In the genomic region with DNA sequence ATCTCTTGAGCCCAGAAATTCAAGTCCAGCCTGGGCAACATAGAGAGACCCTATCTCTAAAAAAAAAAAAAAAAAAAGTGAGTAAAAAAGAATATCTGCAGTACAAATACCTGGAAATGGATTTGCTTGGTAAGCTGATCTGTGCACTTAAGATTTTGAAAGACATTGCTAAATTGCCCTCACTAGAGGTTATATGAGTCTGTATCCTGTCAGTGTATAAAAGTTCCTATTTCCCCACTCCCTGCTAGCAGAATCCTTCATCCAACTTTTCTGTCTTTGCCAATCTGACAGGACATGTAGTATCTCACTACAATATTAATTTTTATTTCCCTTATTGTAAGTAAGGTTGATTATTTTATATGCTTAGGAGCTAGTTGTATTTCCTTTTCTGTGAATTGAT, we compare ENCODE assay signal across 26 cellular contexts. TPM values are rescaled to one million over a fixed set of nuclear protein-coding genes. Genes with fewer than 3 reads are reported as not detected.
DNase-seq lines count a peak whose midpoint lies in the region; ATAC-seq, FAIRE-seq and TF ChIP-seq lines count a peak whose summit lies in the region.
"Had no signal": no experiment of that assay in that cellular context is flagged by ENCODE, and none has a peak within 500 bp of the region (broad histone marks: within the 10 kb centered on the region; RNA-seq: fewer than 3 reads in every experiment).

No MANE protein-coding gene starts in this region.

- H2AFZ ChIP-seq in K562 (ENCODE audit: low read depth, low read length), result no peak overlapping the region

- H3K4me3 ChIP-seq in K562, result no peak overlapping the region
- no peak overlapping the region for H3K4me3 ChIP-seq in psoas muscle
- no peak overlapping the region for H3K4me3 ChIP-seq in suprapubic skin
- H3K4me3 ChIP-seq: SJCRH30 had no signal

- H3K4me1 Mint-ChIP-seq in CD4-positive, alpha-beta T cell (ENCODE audit: low read depth), result peaks cover 49% of the 10 kb centered on the region

- POLR2A ChIA-PET in CD4-positive, alpha-beta T cell (lab: Charles Lee), result interaction anchor here (3.2 to 3.6 kb wide), 3 partner anchors 35 to 72 kb away, joined by 20 to 33 read pairs (median 22); partner anchors contain the start of genes BICRAL and TBCC
- POLR2A ChIA-PET in HEK293T (lab: Yijun Ruan, JAX) (interaction anchor here (0.6 to 1.2 kb wide), 2 partner anchors 36 to 62 kb away, joined by 3 read pairs; partner anchors contain the start of genes BICRAL and RPL7L1), K562 (lab: Yijun Ruan, JAX) (interaction anchor here (0.6 to 1.0 kb wide), 3 partner anchors 59 to 522 kb away, joined by 3 read pairs; no protein-coding TSS in a partner anchor)

- H3K36me3 ChIP-seq in K562 (ENCODE audit: control insufficient read depth, insufficient read depth, low read length) (peaks cover 3% of the 10 kb centered on the region; the same call in 1 of the 3 replicates), psoas muscle (ENCODE audit: insufficient read depth in 1 of 2, low read depth in 1 of 2) (peaks cover 0 to 8% of the 10 kb centered on the region in 2 donors), suprapubic skin (peaks cover 2% of the 10 kb centered on the region)
- H3K36me3 ChIP-seq: SJCRH30 had no signal

- in situ Hi-C loops in K562 (cut with MboI), result no loop called here

- peaks cover 45% of the 10 kb centered on the region for H3K36me3 Mint-ChIP-seq in CD4-positive, alpha-beta T cell (ENCODE audit: low read depth)

- peak overlapping the region; percentile 74 for H3K27ac Mint-ChIP-seq in CD4-positive, alpha-beta T cell
- H3K27ac Mint-ChIP-seq: CD14-positive monocyte had no signal

- H3K4me2 ChIP-seq in K562 (ENCODE audit: insufficient read depth, low read length), result no peak overlapping the region

- no peaks in the 10 kb centered on the region for H3K27me3 Mint-ChIP-seq in CD4-positive, alpha-beta T cell

- H3K4me1 ChIP-seq in K562 (replicated peaks in 1 of 2; ENCODE audit: control insufficient read depth in 2 of 2, insufficient read depth in 2 of 2, low read length in 2 of 2) (no peaks in the 10 kb centered on the region), psoas muscle (peaks cover 39% of the 10 kb centered on the region), suprapubic skin (peaks cover 18% of the 10 kb centered on the region)

- H3K27me3 ChIP-seq in CD4-positive, alpha-beta T cell (ENCODE audit: control insufficient read depth, insufficient read depth, low read length), result no peaks in the 10 kb centered on the region
- H3K27me3 ChIP-seq in K562 (ENCODE audit: control insufficient read depth in 2 of 2, insufficient read depth in 2 of 2, low read length in 2 of 2) (no peaks in the 10 kb centered on the region), psoas muscle (ENCODE audit: insufficient read depth in 3 of 3, low read length in 2 of 3) (no peaks in the 10 kb centered on the region), suprapubic skin (no peaks in the 10 kb centered on the region)
- H3K27me3 ChIP-seq: BE2C, SJCRH30 had no signal

- H3K9me3 Mint-ChIP-seq in CD4-positive, alpha-beta T cell, result no peaks in the 10 kb centered on the region
- H3K9me3 Mint-ChIP-seq: CD14-positive monocyte had no signal

- TF ChIP-seq EP300 in K562 (IDR thresholded peaks at IDR 0.05; ENCODE audit: low read length) (no peak), suprapubic skin (IDR thresholded peaks at IDR 0.05) (no peak)

- H3K9me3 ChIP-seq in CD4-positive, alpha-beta T cell (ENCODE audit: control insufficient read depth, low read length), result no peaks in the 10 kb centered on the region
- H3K9me3 ChIP-seq in K562 (replicated peaks; ENCODE audit: control insufficient read depth, insufficient read depth, low read depth, low read length) (no peaks in the 10 kb centered on the region), psoas muscle (no peaks in the 10 kb centered on the region), suprapubic skin (no peaks in the 10 kb centered on the region)
- H3K9me3 ChIP-seq: BE2C, SJCRH30 had no signal

- CTCF ChIA-PET in CD4-positive, alpha-beta T cell (lab: Charles Lee), result interaction anchor here (0.7 to 2.8 kb wide), 5 partner anchors 19 to 156 kb away, joined by 3 to 9 read pairs (median 4); no protein-coding TSS in a partner anchor
- CTCF ChIA-PET in HEK293T (lab: Yijun Ruan, JAX) (interaction anchor here (0.6 to 1.2 kb wide), 2 partner anchors 14 to 21 kb away, joined by 3 to 4 read pairs; no protein-coding TSS in a partner anchor), K562 (lab: Yijun Ruan, JAX; ENCODE audit: low intra/inter-chr PET ratio) (no interaction called here)

- no peak for TF ChIP-seq CTCF in CD4-positive, alpha-beta T cell (IDR thresholded peaks at IDR 0.05)
- TF ChIP-seq CTCF in K562 (IDR thresholded peaks at IDR 0.05 in 2 of 3, conservative IDR thresholded peaks at IDR 0.05 in 1 of 3; ENCODE audit: insufficient read depth in 2 of 3, low read depth in 1 of 3, low read length in 3 of 3) (no peak), psoas muscle (IDR thresholded peaks at IDR 0.05) (no peak), suprapubic skin (IDR thresholded peaks at IDR 0.05) (no peak)

- no peak overlapping the region for H3K27ac ChIP-seq in CD4-positive, alpha-beta T cell (ENCODE audit: low read depth, low read length)
- H3K27ac ChIP-seq in K562 (ENCODE audit: extremely low read depth, low read depth, low read length) (no peak overlapping the region), psoas muscle (peak overlapping the region; percentile 79), suprapubic skin (no peak overlapping the region)
- H3K27ac ChIP-seq: SJCRH30 had no signal

- H3K4me3 Mint-ChIP-seq in CD4-positive, alpha-beta T cell, result no peak overlapping the region
- H3K4me3 Mint-ChIP-seq: CD14-positive monocyte had no signal

- intact Hi-C loops in CD4-positive, alpha-beta T cell (cut with DNase I, micrococcal nuclease), result no loop called here
- intact Hi-C loops in K562 (cut with micrococcal nuclease), result no loop called here
- intact Hi-C loops in psoas muscle (cut with DNase I), result no loop called here

- no peak for DNase-seq in CD4-positive, alpha-beta T cell
- DNase-seq in HEK293T (ENCODE audit: extremely low spot score) (no peak), K562 (ENCODE audit: extremely low read depth in 1 of 4, low spot score in 3 of 4) (no peak), psoas muscle (no peak), iPS-NIHi7 (ENCODE audit: extremely low spot score) (no peak), suprapubic skin (ENCODE audit: low spot score in 2 of 2) (no peak)
- DNase-seq: BE2C; DMS153; DND-41; HCEC 1CT; Kasumi-1; NCI-H1417; NCI-H1694; NCI-H2029 treated with DMSO at 0.1 percent for 48 hours; NCI-H2171; NCI-H345; NCI-H524 treated with DMSO at 0.1 percent for 48 hours; NCI-H82; NK-92 treated with Interleukin-12 subunit alpha and Interleukin-12 subunit beta, amount 100 ng/mL, for 24 hours; PC-3; SJCRH30 had no signal

- FAIRE-seq in K562 (lab: Jason Lieb, UNC), result no peak
- FAIRE-seq: GM19239, H1 had no signal

- TF ChIP-seq RAD21 in K562 (CRISPR knock-in tag; conservative IDR thresholded peaks at IDR 0.05 in 1 of 2, IDR thresholded peaks at IDR 0.05 in 1 of 2), result no peak

- no peaks in the 10 kb centered on the region; the same call in 1 of the 2 replicates for H4K20me1 ChIP-seq in K562 (replicated peaks; ENCODE audit: control insufficient read depth, insufficient read depth, low read length)

- TF ChIP-seq POLR2A in K562 (conservative IDR thresholded peaks at IDR 0.05) (no peak), suprapubic skin (IDR thresholded peaks at IDR 0.05) (no peak)

- BruUV-seq in K562 (replicated peaks; lab: Mats Ljungman, UMichigan), result no TSS peak

- no peaks in the 10 kb centered on the region for H3K9me1 ChIP-seq in K562 (ENCODE audit: control insufficient read depth, insufficient read depth, low read length)

- no peak for ATAC-seq in CD4-positive, alpha-beta T cell (ENCODE audit: poor library complexity)
- ATAC-seq in K562, result no peak
- ATAC-seq in psoas muscle, result peak in 3 of 4 donors; percentile 42 to 61 (median 54)
- no peak for ATAC-seq in HG02970 (IDR thresholded peaks at IDR 0.05; ENCODE audit: low FRiP score, unreplicated experiment)
- ATAC-seq: PC-3, SK-N-SH treated with all-trans-retinoic acid at 6 μM for 48 hours had no signal

- no peak overlapping the region for H3K9ac ChIP-seq in K562 (ENCODE audit: insufficient read depth in 1 of 2, low read depth in 2 of 2, low read length in 2 of 2)

- H3K79me2 ChIP-seq in K562 (ENCODE audit: control insufficient read depth, insufficient read depth, low read length), result no peaks in the 10 kb centered on the region

TF ChIP-seq in HEK293T, 16 proteins besides CTCF, POLR2A, EP300 and RAD21:
- TF ChIP-seq ZNF384 (IDR thresholded peaks at IDR 0.05), result peak; percentile 46
- TF ChIP-seq CTBP1 (IDR thresholded peaks at IDR 0.05; ENCODE audit: borderline replicate concordance), result no peak
TF ChIP-seq in HEK293T: peak in this region for 1.

TF ChIP-seq in K562, 482 proteins besides CTCF, POLR2A, EP300 and RAD21:
- TF ChIP-seq ZNF121 (CRISPR knock-in tag; conservative IDR thresholded peaks at IDR 0.05) (0 out of 2 replicates have a peak, but pooled peaks have one; percentile 1), BCL6 (CRISPR knock-in tag; IDR thresholded peaks at IDR 0.05) (no peak)

RNA-seq across cellular contexts. Expression of gene BICRAL, which starts 36.1 kb away (rescaled TPM):
- 10 to 100 TPM; 15.0 to 15.8 TPM for total RNA-seq in CD4-positive, alpha-beta T cell
- 17.0 and 22.8 TPM in 2 replicates for total RNA-seq in K562 (2011; cell fraction: chromatin; rRNA removed; ENCODE audit: low replicate concordance)
- 9.5 TPM in 2 replicates for total RNA-seq in K562 (2011; cell fraction: nucleolus; rRNA removed)
- total RNA-seq in K562 (2011; cell fraction: nucleoplasm; rRNA removed), result 13.6 and 16.9 TPM in 2 replicates
- total RNA-seq in K562 (2014; rRNA removed) (3.7 and 4.4 TPM in 2 replicates), K562 (2014; rRNA removed; fragmentation: Illumina TruSeq; extraction: Trizol) (5.6 and 6.6 TPM in 2 replicates), K562 (2015; rRNA removed; fragmentation: Illumina TruSeq; extraction: Trizol) (5.2 and 5.7 TPM in 2 replicates), K562 (2021) (9.2 and 10.2 TPM in 2 replicates), psoas muscle (10 to 100 TPM in 2 of 4 donors, 1 to 10 TPM in 2; 6.2 to 12.2 (median 10.5) TPM), suprapubic skin (10 to 100 TPM; 20.7 to 28.2 (median 25.4) TPM)
- polyA plus RNA-seq in K562 (2011; rRNA removed) (10.1 and 11.9 TPM in 2 replicates), K562 (2014; fragmentation: Illumina TruSeq; extraction: Trizol) (9.7 and 10.4 TPM in 2 replicates), K562 (2014; fragmentation: Nextera tagmentation; extraction: Ambion mirVana) (1 to 10 TPM; 1.2 to 1.4 TPM), K562 (2014; rRNA removed) (5.3 and 6.2 TPM in 2 replicates), psoas muscle (1 to 10 TPM; 2.8 to 5.0 (median 2.9) TPM)
- 9.1 and 13.7 TPM in 2 replicates for polyA plus RNA-seq in K562 (2011; cell fraction: cytosol; rRNA removed)
- 7.7 and 9.2 TPM in 2 replicates for polyA plus RNA-seq in K562 (2011; cell fraction: nucleus; rRNA removed)
- polyA plus RNA-seq in K562 (2012), result 5.7 and 7.4 TPM in 2 replicates
- 23.8 and 24.3 TPM in 2 replicates for polyA minus RNA-seq in K562 (2011; rRNA and poly(A)+ RNA removed)
- 10.1 and 10.7 TPM in 2 replicates for polyA minus RNA-seq in K562 (2011; cell fraction: cytosol; rRNA and poly(A)+ RNA removed)
- 4.3 and 9.6 TPM in 2 replicates for polyA minus RNA-seq in K562 (2011; cell fraction: nucleus; rRNA and poly(A)+ RNA removed)

Comparison
In these comparisons a context has a peak if more than half of its experiments do, and no peak if none do; other contexts are left out.
1. ATAC-seq: peak in psoas muscle (3 of 4); none in CD4-positive, alpha-beta T cell (single experiment), K562 (single experiment) and HG02970 (single experiment).